In genomic region chr1:22041505-22041904, GRCh38 we compare ENCODE assay signal across 18 cellular contexts. TPM values are rescaled to one million over a fixed set of nuclear protein-coding genes. Genes with fewer than 3 reads are reported as not detected.
DNase-seq lines count a peak whose midpoint lies in the region; ATAC-seq and TF ChIP-seq lines count a peak whose summit lies in the region.
"Had no signal": no experiment of that assay in that cellular context is flagged by ENCODE, and none has a peak within 500 bp of the region (broad histone marks: within the 10 kb centered on the region; RNA-seq: fewer than 3 reads in every experiment).

No MANE protein-coding gene starts in this region.

- no peaks in the 10 kb centered on the region for H3K36me3 ChIP-seq in CD4-positive, alpha-beta memory T cell (ENCODE audit: insufficient read depth, low read length)
- no peaks in the 10 kb centered on the region for H3K36me3 ChIP-seq in MG63
- H3K36me3 ChIP-seq: BLaER1, lower lobe of right lung, neural progenitor cell had no signal

- H3K4me1 ChIP-seq in CD4-positive, alpha-beta memory T cell (ENCODE audit: insufficient read depth, low read length) = peaks cover 86% of the 10 kb centered on the region
- H3K4me1 ChIP-seq: neural progenitor cell had no signal

- peak overlapping the region; percentile 50 for H3K27ac ChIP-seq in CD4-positive, alpha-beta memory T cell (ENCODE audit: low read depth, low read length)
- 0 out of 2 replicates have a peak overlapping the region, but pooled peaks have one; percentile 22 for H3K27ac ChIP-seq in RWPE1
- H3K27ac ChIP-seq: BLaER1, lower lobe of right lung, neural progenitor cell had no signal

- H3K27me3 Mint-ChIP-seq in CD4-positive, alpha-beta memory T cell = no peaks in the 10 kb centered on the region
- H3K27me3 Mint-ChIP-seq in brain = peaks cover 4% of the 10 kb centered on the region
- no peaks in the 10 kb centered on the region for H3K27me3 Mint-ChIP-seq in natural killer cell (ENCODE audit: low read depth in 2 of 2)

- TF ChIP-seq CTCF in RWPE1 (conservative IDR thresholded peaks at IDR 0.05; ENCODE audit: low read depth) (no peak), brain (conservative IDR thresholded peaks at IDR 0.05) (no peak), natural killer cell (IDR thresholded peaks at IDR 0.05) (no peak)

- no peaks in the 10 kb centered on the region for H3K27me3 ChIP-seq in CD4-positive, alpha-beta memory T cell (ENCODE audit: insufficient read depth, low read length)
- H3K27me3 ChIP-seq in MG63 = no peaks in the 10 kb centered on the region
- H3K27me3 ChIP-seq: BLaER1, neural progenitor cell had no signal

- CTCF ChIA-PET in CD4-positive, alpha-beta memory T cell (lab: Charles Lee; ENCODE audit: partially characterized antibody) = interaction anchor here (6.2 to 7.1 kb wide), 2 partner anchors 11 to 18 kb away, joined by 79 to 113 read pairs; partner anchors contain the start of gene CDC42
- CTCF ChIA-PET in RWPE1 (lab: Yijun Ruan, JAX) = interaction anchor here (0.7 kb wide), 1 partner anchor 507 kb away, joined by 3 read pairs; no protein-coding TSS in a partner anchor

- no peaks in the 10 kb centered on the region for H3K9me3 ChIP-seq in CD4-positive, alpha-beta memory T cell (ENCODE audit: control insufficient read depth in 1 of 2, low read length in 2 of 2)
- H3K9me3 ChIP-seq in MG63 = peaks cover 4% of the 10 kb centered on the region
- H3K9me3 ChIP-seq: BLaER1, lower lobe of right lung had no signal

- ATAC-seq in natural killer cell (no peak), HG02623 (IDR thresholded peaks at IDR 0.05; ENCODE audit: unreplicated experiment) (no peak)
- ATAC-seq: lower lobe of right lung had no signal

- intact Hi-C loops in CD4-positive, alpha-beta memory T cell (cut with micrococcal nuclease) = no loop called here
- intact Hi-C loops in natural killer cell (cut with micrococcal nuclease) = no loop called here

- DNase-seq in CD4-positive, alpha-beta memory T cell = no peak
- DNase-seq in RWPE1 (ENCODE audit: low spot score) = no peak
- no peak for DNase-seq in natural killer cell
- no peak for DNase-seq in HuH-7 (ENCODE audit: low spot score)
- no peak for DNase-seq in MG63
- DNase-seq: anterior cingulate cortex, lower lobe of right lung, NCI-H187 treated with DMSO at 0.1 percent for 48 hours, NCI-H510A, OCI-M1 had no signal

- peak overlapping the region in 7 of 8 donors; percentile 23 to 78 (median 54) for H3K4me3 Mint-ChIP-seq in CD4-positive, alpha-beta memory T cell
- no peak overlapping the region for H3K4me3 Mint-ChIP-seq in brain
- H3K4me3 Mint-ChIP-seq in natural killer cell = peak overlapping the region; percentile 57
- H3K4me3 Mint-ChIP-seq: neural progenitor cell had no signal

- H3K9me3 Mint-ChIP-seq in CD4-positive, alpha-beta memory T cell = peaks cover 0 to 5% (median 0%) of the 10 kb centered on the region in 8 donors
- H3K9me3 Mint-ChIP-seq in brain (peaks cover 0 to 5% (median 3%) of the 10 kb centered on the region in 5 experiments), natural killer cell (no peaks in the 10 kb centered on the region)
- H3K9me3 Mint-ChIP-seq: neural progenitor cell had no signal

- POLR2A ChIA-PET in CD4-positive, alpha-beta memory T cell (lab: Charles Lee; ENCODE audit: partially characterized antibody) = interaction anchor here (9.0 to 23.8 kb wide), 2 partner anchors 13 to 15 kb away, joined by 339 to 874 read pairs; partner anchors contain the start of gene CDC42
- POLR2A ChIA-PET in RWPE1 (lab: Yijun Ruan, JAX; ENCODE audit: low non-redundant PET) = interaction anchor here (1.1 kb wide), 1 partner anchor 11 kb away, joined by 3 read pairs; the partner anchor contains the start of gene CDC42

- H3K36me3 Mint-ChIP-seq in CD4-positive, alpha-beta memory T cell = peaks cover 0 to 4% of the 10 kb centered on the region in 2 donors
- no peaks in the 10 kb centered on the region for H3K36me3 Mint-ChIP-seq in brain
- no peaks in the 10 kb centered on the region for H3K36me3 Mint-ChIP-seq in natural killer cell
- H3K36me3 Mint-ChIP-seq: neural progenitor cell had no signal

- no peak overlapping the region for H3K4me3 ChIP-seq in CD4-positive, alpha-beta memory T cell (ENCODE audit: low read length in 2 of 2)
- no peak overlapping the region for H3K4me3 ChIP-seq in MG63
- H3K4me3 ChIP-seq: BLaER1, lower lobe of right lung, neural progenitor cell had no signal

- H3K4me1 Mint-ChIP-seq in CD4-positive, alpha-beta memory T cell = peaks cover 50 to 85% (median 64%) of the 10 kb centered on the region in 4 donors
- H3K4me1 Mint-ChIP-seq in brain (peaks cover 47% of the 10 kb centered on the region), natural killer cell (peaks cover 40 to 48% of the 10 kb centered on the region in 2 donors)

- H3K27ac Mint-ChIP-seq in CD4-positive, alpha-beta memory T cell = peak overlapping the region; percentile 88 to 100 (median 96)
- H3K27ac Mint-ChIP-seq in brain = peak overlapping the region in 3 of 5 experiments; percentile 3 to 55 (median 9)
- peak overlapping the region; percentile 95 to 96 for H3K27ac Mint-ChIP-seq in natural killer cell
- H3K27ac Mint-ChIP-seq: neural progenitor cell had no signal

RNA-seq across cellular contexts. Expression of gene CDC42, which starts 11.0 kb away (rescaled TPM):
- total RNA-seq in CD4-positive, alpha-beta memory T cell = 100 to 1,000 TPM; 195 to 202 TPM
- 100 to 1,000 TPM; 159 to 320 TPM for polyA plus RNA-seq in CD4-positive, alpha-beta memory T cell
- 200 TPM for polyA plus RNA-seq in brain (ENCODE audit: insufficient read depth, low read depth, low replicate concordance)
- 100 to 1,000 TPM; 454 to 470 (median 463) TPM for total RNA-seq in natural killer cell
- total RNA-seq in MG63 (2014; rRNA removed; shearing (Covaris generic); ENCODE audit: low replicate concordance) = 317 and 378 TPM in 2 replicates

RNA-seq across cellular contexts. Expression of gene CELA3A, which starts 40.0 kb away (rescaled TPM):
- total RNA-seq in CD4-positive, alpha-beta memory T cell = not detected
- polyA plus RNA-seq in CD4-positive, alpha-beta memory T cell = not detected
- polyA plus RNA-seq in brain (ENCODE audit: insufficient read depth, low read depth, low replicate concordance) = not detected
- not detected for total RNA-seq in natural killer cell
- total RNA-seq in MG63 (2014; rRNA removed; shearing (Covaris generic); ENCODE audit: low replicate concordance) = not detected in 2 replicates
- total RNA-seq: epithelial cell of proximal tubule, glomerular endothelial cell, HT-29, lower lobe of right lung, renal cortical epithelial cell had no signal

Comparison
In these comparisons a context has a peak if more than half of its experiments do, and no peak if none do; other contexts are left out.
1. H3K27ac Mint-ChIP-seq: peak in every context shown above with its lines; median percentile 96 in CD4-positive, alpha-beta memory T cell; 96 in natural killer cell; 9 in brain.
2. H3K4me3 Mint-ChIP-seq: peak in CD4-positive, alpha-beta memory T cell (7 of 8) and natural killer cell (single experiment); none in brain (0 of 5).